Comparison of ENCODE assay signal across 1 cellular context in the genomic region with DNA sequence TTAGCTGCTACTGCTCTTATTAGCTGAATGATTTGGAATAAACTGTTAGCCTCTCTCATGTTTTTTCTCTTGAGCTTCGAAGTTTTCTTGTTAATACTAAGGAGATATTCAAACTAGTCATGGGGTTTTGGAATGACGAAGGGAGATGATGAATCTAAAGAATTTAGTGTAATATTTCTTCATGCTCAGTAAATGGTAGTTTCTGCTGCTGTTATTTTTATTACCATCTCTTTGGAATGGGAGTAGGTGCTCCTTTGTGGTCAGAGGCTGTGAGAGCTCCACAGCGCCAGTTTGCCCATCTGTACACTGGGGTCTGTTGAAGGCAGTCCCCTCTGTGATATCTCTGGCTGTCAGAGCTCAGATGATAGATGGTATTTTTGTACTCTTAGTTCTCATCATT.
TF ChIP-seq lines count a peak whose summit lies in the region.

No MANE protein-coding gene starts in this region.

TF ChIP-seq in GM12878, 131 proteins besides CTCF, POLR2A, EP300 and RAD21:
- TF ChIP-seq, protein P1, sequence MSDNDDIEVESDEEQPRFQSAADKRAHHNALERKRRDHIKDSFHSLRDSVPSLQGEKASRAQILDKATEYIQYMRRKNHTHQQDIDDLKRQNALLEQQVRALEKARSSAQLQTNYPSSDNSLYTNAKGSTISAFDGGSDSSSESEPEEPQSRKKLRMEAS (IDR thresholded peaks at IDR 0.05; ENCODE audit: low read depth, low read length): no peak
- TF ChIP-seq MXI1 (IDR thresholded peaks at IDR 0.05; ENCODE audit: low read depth, low read length) (no peak), TCF7 (IDR thresholded peaks at IDR 0.05; ENCODE audit: borderline replicate concordance) (no peak), NR2C2 (IDR thresholded peaks at IDR 0.05; ENCODE audit: borderline replicate concordance, control insufficient read depth, insufficient read length, low read depth) (no peak), HCFC1 (IDR thresholded peaks at IDR 0.05; ENCODE audit: low read length) (no peak)
- TF ChIP-seq, protein P2, sequence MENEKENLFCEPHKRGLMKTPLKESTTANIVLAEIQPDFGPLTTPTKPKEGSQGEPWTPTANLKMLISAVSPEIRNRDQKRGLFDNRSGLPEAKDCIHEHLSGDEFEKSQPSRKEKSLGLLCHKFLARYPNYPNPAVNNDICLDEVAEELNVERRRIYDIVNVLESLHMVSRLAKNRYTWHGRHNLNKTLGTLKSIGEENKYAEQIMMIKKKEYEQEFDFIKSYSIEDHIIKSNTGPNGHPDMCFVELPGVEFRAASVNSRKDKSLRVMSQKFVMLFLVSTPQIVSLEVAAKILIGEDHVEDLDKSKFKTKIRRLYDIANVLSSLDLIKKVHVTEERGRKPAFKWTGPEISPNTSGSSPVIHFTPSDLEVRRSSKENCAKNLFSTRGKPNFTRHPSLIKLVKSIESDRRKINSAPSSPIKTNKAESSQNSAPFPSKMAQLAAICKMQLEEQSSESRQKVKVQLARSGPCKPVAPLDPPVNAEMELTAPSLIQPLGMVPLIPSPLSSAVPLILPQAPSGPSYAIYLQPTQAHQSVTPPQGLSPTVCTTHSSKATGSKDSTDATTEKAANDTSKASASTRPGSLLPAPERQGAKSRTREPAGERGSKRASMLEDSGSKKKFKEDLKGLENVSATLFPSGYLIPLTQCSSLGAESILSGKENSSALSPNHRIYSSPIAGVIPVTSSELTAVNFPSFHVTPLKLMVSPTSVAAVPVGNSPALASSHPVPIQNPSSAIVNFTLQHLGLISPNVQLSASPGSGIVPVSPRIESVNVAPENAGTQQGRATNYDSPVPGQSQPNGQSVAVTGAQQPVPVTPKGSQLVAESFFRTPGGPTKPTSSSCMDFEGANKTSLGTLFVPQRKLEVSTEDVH (IDR thresholded peaks at IDR 0.05; ENCODE audit: low read depth, partially characterized antibody): no peak
- TF ChIP-seq, protein P3, sequence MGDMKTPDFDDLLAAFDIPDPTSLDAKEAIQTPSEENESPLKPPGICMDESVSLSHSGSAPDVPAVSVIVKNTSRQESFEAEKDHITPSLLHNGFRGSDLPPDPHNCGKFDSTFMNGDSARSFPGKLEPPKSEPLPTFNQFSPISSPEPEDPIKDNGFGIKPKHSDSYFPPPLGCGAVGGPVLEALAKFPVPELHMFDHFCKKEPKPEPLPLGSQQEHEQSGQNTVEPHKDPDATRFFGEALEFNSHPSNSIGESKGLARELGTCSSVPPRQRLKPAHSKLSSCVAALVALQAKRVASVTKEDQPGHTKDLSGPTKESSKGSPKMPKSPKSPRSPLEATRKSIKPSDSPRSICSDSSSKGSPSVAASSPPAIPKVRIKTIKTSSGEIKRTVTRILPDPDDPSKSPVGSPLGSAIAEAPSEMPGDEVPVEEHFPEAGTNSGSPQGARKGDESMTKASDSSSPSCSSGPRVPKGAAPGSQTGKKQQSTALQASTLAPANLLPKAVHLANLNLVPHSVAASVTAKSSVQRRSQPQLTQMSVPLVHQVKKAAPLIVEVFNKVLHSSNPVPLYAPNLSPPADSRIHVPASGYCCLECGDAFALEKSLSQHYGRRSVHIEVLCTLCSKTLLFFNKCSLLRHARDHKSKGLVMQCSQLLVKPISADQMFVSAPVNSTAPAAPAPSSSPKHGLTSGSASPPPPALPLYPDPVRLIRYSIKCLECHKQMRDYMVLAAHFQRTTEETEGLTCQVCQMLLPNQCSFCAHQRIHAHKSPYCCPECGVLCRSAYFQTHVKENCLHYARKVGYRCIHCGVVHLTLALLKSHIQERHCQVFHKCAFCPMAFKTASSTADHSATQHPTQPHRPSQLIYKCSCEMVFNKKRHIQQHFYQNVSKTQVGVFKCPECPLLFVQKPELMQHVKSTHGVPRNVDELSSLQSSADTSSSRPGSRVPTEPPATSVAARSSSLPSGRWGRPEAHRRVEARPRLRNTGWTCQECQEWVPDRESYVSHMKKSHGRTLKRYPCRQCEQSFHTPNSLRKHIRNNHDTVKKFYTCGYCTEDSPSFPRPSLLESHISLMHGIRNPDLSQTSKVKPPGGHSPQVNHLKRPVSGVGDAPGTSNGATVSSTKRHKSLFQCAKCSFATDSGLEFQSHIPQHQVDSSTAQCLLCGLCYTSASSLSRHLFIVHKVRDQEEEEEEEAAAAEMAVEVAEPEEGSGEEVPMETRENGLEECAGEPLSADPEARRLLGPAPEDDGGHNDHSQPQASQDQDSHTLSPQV (IDR thresholded peaks at IDR 0.05): no peak
TF ChIP-seq in GM12878: peak in this region for 0.
